ENCODE assay signal across 23 cellular contexts in the genomic region with DNA sequence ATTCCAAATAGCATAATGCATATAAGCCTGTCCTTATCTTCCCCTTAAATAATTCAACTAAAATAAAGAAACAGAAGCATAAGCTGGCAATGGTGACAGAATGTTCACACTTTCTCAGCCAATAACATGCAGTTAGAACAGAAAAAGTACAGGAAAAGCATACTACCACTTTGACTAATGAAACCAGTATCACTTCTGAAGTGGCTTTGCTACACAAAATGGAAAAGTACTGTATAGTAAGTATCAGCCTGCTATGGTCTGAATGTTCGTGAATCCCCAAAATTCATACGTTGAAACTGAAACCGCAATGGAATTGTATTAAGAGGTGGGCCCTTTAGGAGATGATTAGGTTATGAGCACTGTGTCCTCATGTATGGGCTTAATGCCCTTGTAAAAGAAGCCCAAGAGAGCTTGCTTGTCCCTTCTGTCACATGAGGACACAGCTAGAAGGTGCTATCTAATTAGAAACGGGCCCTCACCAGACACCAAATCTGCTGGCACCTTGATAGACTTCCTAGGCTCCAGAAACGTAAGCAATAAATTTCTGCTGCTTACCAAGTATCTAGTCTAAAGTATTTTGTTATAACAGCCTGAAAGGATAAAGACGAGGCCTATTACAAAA.
A peak's percentile ranks its signal among the peaks of the same experiment; 100 is the strongest.
DNase-seq lines count a peak whose midpoint lies in the region; ATAC-seq and TF ChIP-seq lines count a peak whose summit lies in the region.
"Had no signal": no experiment of that assay in that cellular context is flagged by ENCODE, and none has a peak within 500 bp of the region (broad histone marks: within the 10 kb centered on the region; RNA-seq: fewer than 3 reads in every experiment).

No MANE protein-coding gene starts in this region.

- ATAC-seq in heart left ventricle (peak in 3 of 4 donors; percentile 54 to 65 (median 61)), right cardiac atrium (no peak), GM21515 (IDR thresholded peaks at IDR 0.05; ENCODE audit: unreplicated experiment) (peak; percentile 63), HG03280 (IDR thresholded peaks at IDR 0.05; ENCODE audit: unreplicated experiment) (peak; percentile 50), aorta (ENCODE audit: low FRiP score) (no peak)
- ATAC-seq in stimulated activated naive CD8-positive, alpha-beta T cell treated with anti-CD3 and anti-CD28 coated beads, Interleukin-15, Interleukin-2, amounts not matched to agents 100 U/mL and 50 U/mL, for 24 hours, result peak; percentile 80
- ATAC-seq: body of pancreas, GM12878 had no signal

- H3K27me3 Mint-ChIP-seq in immature natural killer cell (ENCODE audit: low read depth in 3 of 3), result peaks cover 0 to 2% (median 0%) of the 10 kb centered on the region in 3 donors

- H3K36me3 ChIP-seq in heart left ventricle, result peaks cover 0 to 8% (median 0%) of the 10 kb centered on the region in 9 donors
- peaks cover 0 to 2% of the 10 kb centered on the region in 2 donors for H3K36me3 ChIP-seq in aorta (ENCODE audit: control insufficient read depth in 1 of 2, insufficient read depth in 2 of 2, low read length in 1 of 2)
- H3K36me3 ChIP-seq: BLaER1 treated with 17β-estradiol and CSF1 and Interleukin-3, amounts not matched to agents 10 nM and 100 nM; neutrophil; vagina had no signal

- H3K9me3 Mint-ChIP-seq in immature natural killer cell, result no peaks in the 10 kb centered on the region
- H3K9me3 Mint-ChIP-seq: activated T-helper 2 cell treated with anti-CD3 and anti-CD28 coated beads, Interferon-gamma antibody, Interleukin-2, Interleukin-4, amounts not matched to agents 10 μg/mL and 5 μg/mL and 100 μg/mL, durations not matched to agents 14 hours and 24 hours and 36 hours had no signal

- H3K4me3 ChIP-seq in heart left ventricle (no peak overlapping the region), right cardiac atrium (ENCODE audit: low read length) (no peak overlapping the region), aorta (ENCODE audit: low read length in 2 of 2) (no peak overlapping the region)
- H3K4me3 ChIP-seq: BLaER1 treated with 17β-estradiol and CSF1 and Interleukin-3, amounts not matched to agents 10 nM and 100 nM; body of pancreas; GM12878; lung; testis; vagina had no signal

- H3K27ac ChIP-seq in heart left ventricle (peak overlapping the region in 1 of 12 donors; percentile 23), right cardiac atrium (ENCODE audit: low read length) (no peak overlapping the region), aorta (ENCODE audit: low read depth in 1 of 2, low read length in 2 of 2) (no peak overlapping the region)
- H3K27ac ChIP-seq: BLaER1 treated with 17β-estradiol and CSF1 and Interleukin-3, amounts not matched to agents 10 nM and 100 nM; body of pancreas; testis; vagina had no signal

- H3K4me1 ChIP-seq in heart left ventricle (peaks cover 0 to 7% (median 0%) of the 10 kb centered on the region in 12 donors), right cardiac atrium (ENCODE audit: control insufficient read depth, insufficient read depth, low read length) (no peaks in the 10 kb centered on the region), aorta (ENCODE audit: control insufficient read depth in 1 of 2, insufficient read depth in 2 of 2, low read length in 2 of 2) (no peaks in the 10 kb centered on the region)
- H3K4me1 ChIP-seq: BLaER1 treated with 17β-estradiol and CSF1 and Interleukin-3, amounts not matched to agents 10 nM and 100 nM; body of pancreas; testis; vagina had no signal

- H3K27ac Mint-ChIP-seq in immature natural killer cell, result no peak overlapping the region
- H3K27ac Mint-ChIP-seq: activated T-helper 2 cell treated with anti-CD3 and anti-CD28 coated beads, Interferon-gamma antibody, Interleukin-2, Interleukin-4, amounts not matched to agents 10 μg/mL and 5 μg/mL and 100 μg/mL, durations not matched to agents 14 hours and 24 hours and 36 hours had no signal

- no peaks in the 10 kb centered on the region for H3K4me1 Mint-ChIP-seq in immature natural killer cell

- H3K27me3 ChIP-seq in heart left ventricle, result no peaks in the 10 kb centered on the region
- no peaks in the 10 kb centered on the region for H3K27me3 ChIP-seq in right cardiac atrium (ENCODE audit: control insufficient read depth, insufficient read depth)
- no peaks in the 10 kb centered on the region for H3K27me3 ChIP-seq in aorta (ENCODE audit: control insufficient read depth in 1 of 2, insufficient read depth in 2 of 2, low read length in 1 of 2)
- H3K27me3 ChIP-seq: BLaER1 treated with 17β-estradiol and CSF1 and Interleukin-3, amounts not matched to agents 10 nM and 100 nM; body of pancreas; neutrophil; testis; vagina had no signal

- H3K4me3 Mint-ChIP-seq in immature natural killer cell, result no peak overlapping the region

- H3K36me3 Mint-ChIP-seq in immature natural killer cell, result no peaks in the 10 kb centered on the region

- no peak for TF ChIP-seq POLR2A in heart left ventricle (IDR thresholded peaks at IDR 0.05)

- 72 to 82% (median 78%) methylated on average over 6 of the region's 6 CpGs for WGBS in heart left ventricle, 4 donors
- WGBS in right cardiac atrium, result 81% methylated on average over 6 of the region's 6 CpGs
- 91 to 93% methylated on average over 6 of the region's 6 CpGs for WGBS in aorta, 2 donors

- DNase-seq in heart left ventricle, result no peak
- no peak for DNase-seq in right cardiac atrium
- no peak for DNase-seq in stimulated activated naive CD8-positive, alpha-beta T cell treated with anti-CD3 and anti-CD28 coated beads, Interleukin-15, Interleukin-2, amounts not matched to agents 100 U/mL and 50 U/mL, for 24 hours
- DNase-seq in immature natural killer cell, result no peak
- DNase-seq in SKM-1 treated with dmso at 0.1 percent for 144 hours (lab: John Stamatoyannopoulos, UW; ENCODE audit: unreplicated experiment), result no peak
- DNase-seq in aorta, result no peak
- DNase-seq: body of pancreas; Caco-2; DMS79 treated with DMSO at 0.1 percent for 48 hours; foreskin melanocyte; Karpas-422; NCI-H1694; NCI-H526; stimulated activated CD4-positive, alpha-beta T cell treated with anti-CD3 and anti-CD28 coated beads, Interleukin-1b, Interleukin-23, amount 100 ng/mL, for 48 hours; testis had no signal

- intact Hi-C loops in heart left ventricle (cut with DNase I), result loop anchor here in 1 of 10 donors (5.0 kb wide), 1 partner anchor 102 kb away; a partner anchor contains a TSS
- intact Hi-C loops in right cardiac atrium (cut with DNase I), result no loop called here
- intact Hi-C loops in aorta (cut with DNase I), result no loop called here

- TF ChIP-seq CTCF in heart left ventricle (IDR thresholded peaks at IDR 0.05), result no peak

- H3K9me3 ChIP-seq in heart left ventricle (no peaks in the 10 kb centered on the region), right cardiac atrium (ENCODE audit: control insufficient read depth, low read length) (no peaks in the 10 kb centered on the region), aorta (ENCODE audit: control insufficient read depth, low read length) (no peaks in the 10 kb centered on the region)
- H3K9me3 ChIP-seq: BLaER1 treated with 17β-estradiol and CSF1 and Interleukin-3, amounts not matched to agents 10 nM and 100 nM; body of pancreas; Caco-2; neutrophil; testis; vagina had no signal

Comparison
In these comparisons a context has a peak if more than half of its experiments do, and no peak if none do; other contexts are left out.
1. ATAC-seq: peak in heart left ventricle (3 of 4), GM21515 (single experiment), HG03280 (single experiment) and stimulated activated naive CD8-positive, alpha-beta T cell treated with anti-CD3 and anti-CD28 coated beads, Interleukin-15, Interleukin-2, amounts not matched to agents 100 U/mL and 50 U/mL, for 24 hours (single experiment); none in right cardiac atrium (0 of 2) and aorta (single experiment).